1 cellular context compared by ENCODE assay signal in the genomic region with DNA sequence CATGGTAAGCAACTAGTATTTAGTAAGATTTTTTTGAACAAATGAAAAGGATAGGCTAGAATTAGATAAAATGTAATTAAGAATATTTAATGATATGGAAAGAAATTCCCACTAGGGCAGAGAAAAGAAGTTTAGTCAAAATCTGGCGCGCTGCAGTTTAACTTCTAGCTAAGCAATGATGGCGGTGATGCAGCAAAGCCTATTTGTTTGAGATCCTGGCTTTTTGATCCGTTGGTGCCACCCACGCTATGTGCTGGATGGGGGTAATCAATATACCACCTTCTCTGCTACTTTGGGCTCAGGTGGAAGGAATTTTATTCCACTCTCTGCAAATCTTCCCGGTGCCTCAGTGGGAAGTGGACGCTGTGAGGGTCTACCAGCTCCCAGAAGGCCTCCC.
A peak's percentile ranks its signal among the peaks of the same experiment; 100 is the strongest.
TF ChIP-seq lines count a peak whose summit lies in the region.

No MANE protein-coding gene starts in this region.

TF ChIP-seq in GM23338, 12 proteins besides CTCF, POLR2A, EP300 and RAD21 (continued from another document):
- TF ChIP-seq, protein P1, sequence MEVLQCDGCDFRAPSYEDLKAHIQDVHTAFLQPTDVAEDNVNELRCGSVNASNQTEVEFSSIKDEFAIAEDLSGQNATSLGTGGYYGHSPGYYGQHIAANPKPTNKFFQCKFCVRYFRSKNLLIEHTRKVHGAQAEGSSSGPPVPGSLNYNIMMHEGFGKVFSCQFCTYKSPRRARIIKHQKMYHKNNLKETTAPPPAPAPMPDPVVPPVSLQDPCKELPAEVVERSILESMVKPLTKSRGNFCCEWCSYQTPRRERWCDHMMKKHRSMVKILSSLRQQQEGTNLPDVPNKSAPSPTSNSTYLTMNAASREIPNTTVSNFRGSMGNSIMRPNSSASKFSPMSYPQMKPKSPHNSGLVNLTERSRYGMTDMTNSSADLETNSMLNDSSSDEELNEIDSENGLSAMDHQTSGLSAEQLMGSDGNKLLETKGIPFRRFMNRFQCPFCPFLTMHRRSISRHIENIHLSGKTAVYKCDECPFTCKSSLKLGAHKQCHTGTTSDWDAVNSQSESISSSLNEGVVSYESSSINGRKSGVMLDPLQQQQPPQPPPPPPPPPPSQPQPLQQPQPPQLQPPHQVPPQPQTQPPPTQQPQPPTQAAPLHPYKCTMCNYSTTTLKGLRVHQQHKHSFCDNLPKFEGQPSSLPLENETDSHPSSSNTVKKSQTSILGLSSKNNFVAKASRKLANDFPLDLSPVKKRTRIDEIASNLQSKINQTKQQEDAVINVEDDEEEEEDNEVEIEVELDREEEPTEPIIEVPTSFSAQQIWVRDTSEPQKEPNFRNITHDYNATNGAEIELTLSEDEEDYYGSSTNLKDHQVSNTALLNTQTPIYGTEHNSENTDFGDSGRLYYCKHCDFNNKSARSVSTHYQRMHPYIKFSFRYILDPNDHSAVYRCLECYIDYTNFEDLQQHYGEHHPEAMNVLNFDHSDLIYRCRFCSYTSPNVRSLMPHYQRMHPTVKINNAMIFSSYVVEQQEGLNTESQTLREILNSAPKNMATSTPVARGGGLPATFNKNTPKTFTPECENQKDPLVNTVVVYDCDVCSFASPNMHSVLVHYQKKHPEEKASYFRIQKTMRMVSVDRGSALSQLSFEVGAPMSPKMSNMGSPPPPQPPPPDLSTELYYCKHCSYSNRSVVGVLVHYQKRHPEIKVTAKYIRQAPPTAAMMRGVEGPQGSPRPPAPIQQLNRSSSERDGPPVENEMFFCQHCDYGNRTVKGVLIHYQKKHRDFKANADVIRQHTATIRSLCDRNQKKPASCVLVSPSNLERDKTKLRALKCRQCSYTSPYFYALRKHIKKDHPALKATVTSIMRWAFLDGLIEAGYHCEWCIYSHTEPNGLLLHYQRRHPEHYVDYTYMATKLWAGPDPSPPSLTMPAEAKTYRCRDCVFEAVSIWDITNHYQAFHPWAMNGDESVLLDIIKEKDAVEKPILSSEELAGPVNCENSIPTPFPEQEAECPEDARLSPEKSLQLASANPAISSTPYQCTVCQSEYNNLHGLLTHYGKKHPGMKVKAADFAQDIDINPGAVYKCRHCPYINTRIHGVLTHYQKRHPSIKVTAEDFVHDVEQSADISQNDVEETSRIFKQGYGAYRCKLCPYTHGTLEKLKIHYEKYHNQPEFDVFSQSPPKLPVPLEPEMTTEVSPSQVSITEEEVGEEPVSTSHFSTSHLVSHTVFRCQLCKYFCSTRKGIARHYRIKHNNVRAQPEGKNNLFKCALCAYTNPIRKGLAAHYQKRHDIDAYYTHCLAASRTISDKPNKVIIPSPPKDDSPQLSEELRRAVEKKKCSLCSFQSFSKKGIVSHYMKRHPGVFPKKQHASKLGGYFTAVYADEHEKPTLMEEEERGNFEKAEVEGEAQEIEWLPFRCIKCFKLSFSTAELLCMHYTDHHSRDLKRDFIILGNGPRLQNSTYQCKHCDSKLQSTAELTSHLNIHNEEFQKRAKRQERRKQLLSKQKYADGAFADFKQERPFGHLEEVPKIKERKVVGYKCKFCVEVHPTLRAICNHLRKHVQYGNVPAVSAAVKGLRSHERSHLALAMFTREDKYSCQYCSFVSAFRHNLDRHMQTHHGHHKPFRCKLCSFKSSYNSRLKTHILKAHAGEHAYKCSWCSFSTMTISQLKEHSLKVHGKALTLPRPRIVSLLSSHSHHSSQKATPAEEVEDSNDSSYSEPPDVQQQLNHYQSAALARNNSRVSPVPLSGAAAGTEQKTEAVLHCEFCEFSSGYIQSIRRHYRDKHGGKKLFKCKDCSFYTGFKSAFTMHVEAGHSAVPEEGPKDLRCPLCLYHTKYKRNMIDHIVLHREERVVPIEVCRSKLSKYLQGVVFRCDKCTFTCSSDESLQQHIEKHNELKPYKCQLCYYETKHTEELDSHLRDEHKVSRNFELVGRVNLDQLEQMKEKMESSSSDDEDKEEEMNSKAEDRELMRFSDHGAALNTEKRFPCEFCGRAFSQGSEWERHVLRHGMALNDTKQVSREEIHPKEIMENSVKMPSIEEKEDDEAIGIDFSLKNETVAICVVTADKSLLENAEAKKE (CRISPR knock-in tag; IDR thresholded peaks at IDR 0.05): 0 out of 2 replicates have a peak, but pooled peaks have one; percentile 29
